ENCODE assay signal across 29 cellular contexts in genomic region chr13:74103970-74104555, GRCh38. TPM values are rescaled to one million over a fixed set of nuclear protein-coding genes. Genes with fewer than 3 reads are reported as not detected.
DNase-seq lines count a peak whose midpoint lies in the region; ATAC-seq and TF ChIP-seq lines count a peak whose summit lies in the region.
"Had no signal": no experiment of that assay in that cellular context is flagged by ENCODE, and none has a peak within 500 bp of the region (broad histone marks: within the 10 kb centered on the region; RNA-seq: fewer than 3 reads in every experiment).

No MANE protein-coding gene starts in this region.

- no peak for DNase-seq in stimulated activated naive CD8-positive, alpha-beta T cell treated with anti-CD3 and anti-CD28 coated beads, Interleukin-15, Interleukin-2, amounts not matched to agents 100 U/mL and 50 U/mL, for 24 hours
- DNase-seq in dermis blood vessel endothelial cell: peak; percentile 37
- peak; percentile 58 for DNase-seq in renal cortical epithelial cell (ENCODE audit: low read depth)
- no peak for DNase-seq in DMS114 treated with DMSO at 0.1 percent for 48 hours (lab: John Stamatoyannopoulos, UW; ENCODE audit: unreplicated experiment)
- no peak for DNase-seq in esophagus muscularis mucosa (ENCODE audit: extremely low spot score)
- DNase-seq: activated CD4-positive, alpha-beta T cell treated with anti-CD3 and anti-CD28 coated beads for 4 hours; activated CD8-positive, alpha-beta memory T cell treated with anti-CD3 and anti-CD28 coated beads, Interleukin-2, amount 10 ng/mL, durations not matched to agents 7 days and 5 days; activated naive CD8-positive, alpha-beta T cell treated with anti-CD3 and anti-CD28 coated beads, Interleukin-2, amount 10 ng/mL, durations not matched to agents 7 days and 5 days; cerebellar nuclear complex; foreskin melanocyte; left ventricle myocardium inferior; naive B cell; NCI-H1048; NCI-H187; NCI-H2171 treated with DMSO at 0.1 percent for 48 hours; NCI-H526; NK-92 treated with Interleukin-12 subunit alpha and Interleukin-12 subunit beta, amount 100 ng/mL, for 24 hours; occipital lobe; SHP77 treated with DMSO at 0.1 percent for 48 hours; stimulated activated naive CD4-positive, alpha-beta T cell treated with Interleukin-2 at 50 U/mL for 16 hours; uterus had no signal

- TF ChIP-seq CTCF in HEK293 (tag by site-specific recombination; IDR thresholded peaks at IDR 0.05): no peak
- TF ChIP-seq CTCF in esophagus muscularis mucosa (IDR thresholded peaks at IDR 0.05): no peak

- H3K4me3 ChIP-seq in HEK293 (ENCODE audit: low read depth, low read length): no peak overlapping the region
- no peak overlapping the region for H3K4me3 ChIP-seq in esophagus muscularis mucosa
- H3K4me3 ChIP-seq: hepatocyte, left ventricle myocardium inferior, thoracic aorta, uterus had no signal

- no peak for TF ChIP-seq POLR2A in esophagus muscularis mucosa (IDR thresholded peaks at IDR 0.05; ENCODE audit: low read depth)

- H3K9me3 ChIP-seq in HEK293 (ENCODE audit: control insufficient read depth, insufficient read depth, low read depth, low read length) (no peaks in the 10 kb centered on the region), esophagus muscularis mucosa (no peaks in the 10 kb centered on the region)
- H3K9me3 ChIP-seq: thoracic aorta, uterus had no signal

- no peaks in the 10 kb centered on the region for H3K36me3 ChIP-seq in HEK293 (ENCODE audit: control insufficient read depth in 2 of 2, insufficient read depth in 1 of 2, low read length in 2 of 2)
- H3K36me3 ChIP-seq in esophagus muscularis mucosa: no peaks in the 10 kb centered on the region
- H3K36me3 ChIP-seq: left ventricle myocardium inferior, thoracic aorta, uterus had no signal

- POLR2A ChIA-PET in HEK293 (lab: Yijun Ruan, JAX): no interaction called here

- intact Hi-C loops in esophagus muscularis mucosa (cut with DNase I): no loop called here

- H3K4me3 Mint-ChIP-seq in stimulated activated naive CD8-positive, alpha-beta T cell treated with anti-CD3 and anti-CD28 coated beads, Interleukin-15, Interleukin-2, amounts not matched to agents 100 ng/mL and 50 ng/mL, for 24 hours: no peak overlapping the region
- H3K4me3 Mint-ChIP-seq: activated CD8-positive, alpha-beta memory T cell treated with anti-CD3 and anti-CD28 coated beads, Interleukin-2, amount 10 ng/mL, durations not matched to agents 7 days and 5 days; activated naive CD8-positive, alpha-beta T cell treated with anti-CD3 and anti-CD28 coated beads, Interleukin-2, amount 10 ng/mL, durations not matched to agents 7 days and 5 days; CD14-positive monocyte; naive B cell had no signal

- H3K27ac Mint-ChIP-seq in stimulated activated naive CD8-positive, alpha-beta T cell treated with anti-CD3 and anti-CD28 coated beads, Interleukin-15, Interleukin-2, amounts not matched to agents 100 ng/mL and 50 ng/mL, for 24 hours: peak overlapping the region; percentile 56
- H3K27ac Mint-ChIP-seq: activated CD8-positive, alpha-beta memory T cell treated with anti-CD3 and anti-CD28 coated beads, Interleukin-2, amount 10 ng/mL, durations not matched to agents 7 days and 5 days; activated naive CD8-positive, alpha-beta T cell treated with anti-CD3 and anti-CD28 coated beads, Interleukin-2, amount 10 ng/mL, durations not matched to agents 7 days and 5 days; activated T-helper 2 cell treated with anti-CD3 and anti-CD28 coated beads, Interferon-gamma antibody, Interleukin-2, Interleukin-4, amounts not matched to agents 10 μg/mL and 5 μg/mL and 100 μg/mL, durations not matched to agents 14 hours and 24 hours and 36 hours; CD14-positive monocyte had no signal

- no peaks in the 10 kb centered on the region for H3K27me3 ChIP-seq in esophagus muscularis mucosa
- H3K27me3 ChIP-seq: hepatocyte, uterus had no signal

- H3K27ac ChIP-seq in HEK293 (ENCODE audit: extremely low read depth, low read depth, low read length) (no peak overlapping the region), esophagus muscularis mucosa (replicated peaks in 1 of 4) (no peak overlapping the region)
- H3K27ac ChIP-seq: hepatocyte, left ventricle myocardium inferior, thoracic aorta, uterus had no signal

- no peaks in the 10 kb centered on the region for H3K27me3 Mint-ChIP-seq in stimulated activated naive CD8-positive, alpha-beta T cell treated with anti-CD3 and anti-CD28 coated beads, Interleukin-15, Interleukin-2, amounts not matched to agents 100 ng/mL and 50 ng/mL, for 24 hours
- H3K27me3 Mint-ChIP-seq: activated CD8-positive, alpha-beta memory T cell treated with anti-CD3 and anti-CD28 coated beads, Interleukin-2, amount 10 ng/mL, durations not matched to agents 7 days and 5 days; activated naive CD8-positive, alpha-beta T cell treated with anti-CD3 and anti-CD28 coated beads, Interleukin-2, amount 10 ng/mL, durations not matched to agents 7 days and 5 days; IgD-negative memory B cell; naive B cell had no signal

- H3K4me1 Mint-ChIP-seq in stimulated activated naive CD8-positive, alpha-beta T cell treated with anti-CD3 and anti-CD28 coated beads, Interleukin-15, Interleukin-2, amounts not matched to agents 100 ng/mL and 50 ng/mL, for 24 hours (ENCODE audit: low read depth): peaks cover 82% of the 10 kb centered on the region
- H3K4me1 Mint-ChIP-seq: CD14-positive monocyte had no signal

- peaks cover 21% of the 10 kb centered on the region for H3K36me3 Mint-ChIP-seq in stimulated activated naive CD8-positive, alpha-beta T cell treated with anti-CD3 and anti-CD28 coated beads, Interleukin-15, Interleukin-2, amounts not matched to agents 100 ng/mL and 50 ng/mL, for 24 hours (ENCODE audit: low read depth)
- H3K36me3 Mint-ChIP-seq: CD14-positive monocyte had no signal

- 84% methylated on average over 3 of the region's 3 CpGs for WGBS in esophagus muscularis mucosa

- H3K9me3 Mint-ChIP-seq in stimulated activated naive CD8-positive, alpha-beta T cell treated with anti-CD3 and anti-CD28 coated beads, Interleukin-15, Interleukin-2, amounts not matched to agents 100 ng/mL and 50 ng/mL, for 24 hours: peaks cover 4% of the 10 kb centered on the region

- H3K4me1 ChIP-seq in HEK293 (ENCODE audit: control insufficient read depth, insufficient read depth, low read length) (no peaks in the 10 kb centered on the region), esophagus muscularis mucosa (peaks cover 0 to 4% (median 4%) of the 10 kb centered on the region in 4 donors)
- H3K4me1 ChIP-seq: uterus had no signal

- TF ChIP-seq EP300 in esophagus muscularis mucosa (IDR thresholded peaks at IDR 0.05): no peak

- CTCF ChIA-PET in HEK293 (lab: Yijun Ruan, JAX): no interaction called here

- no peak for ATAC-seq in stimulated activated naive CD8-positive, alpha-beta T cell treated with anti-CD3 and anti-CD28 coated beads, Interleukin-15, Interleukin-2, amounts not matched to agents 100 U/mL and 50 U/mL, for 24 hours
- no peak for ATAC-seq in HG03469 (IDR thresholded peaks at IDR 0.05; ENCODE audit: unreplicated experiment)
- ATAC-seq: activated CD8-positive, alpha-beta memory T cell treated with anti-CD3 and anti-CD28 coated beads, Interleukin-2, amount 10 ng/mL, durations not matched to agents 7 days and 5 days had no signal

TF ChIP-seq in HEK293, 187 proteins besides CTCF, POLR2A, EP300 and RAD21:
- 0 out of 2 replicates have a peak, but pooled peaks have one; percentile 7 for TF ChIP-seq PRDM6 (tag by site-specific recombination; IDR thresholded peaks at IDR 0.05)
- TF ChIP-seq ZNF366 (tag by site-specific recombination; conservative IDR thresholded peaks at IDR 0.05): no peak

RNA-seq across cellular contexts. Expression of gene KLF12, which starts 30.1 kb away (rescaled TPM):
- total RNA-seq in dermis blood vessel endothelial cell: 4.8 and 11.6 TPM in 2 replicates
- 8.2 and 14.0 TPM in 2 replicates for total RNA-seq in renal cortical epithelial cell
- total RNA-seq in esophagus muscularis mucosa: 10 to 100 TPM; 13.8 to 20.7 (median 17.0) TPM

Comparison
In these comparisons a context has a peak if more than half of its experiments do, and no peak if none do; other contexts are left out.
1. DNase-seq: peak in dermis blood vessel endothelial cell (single experiment) and renal cortical epithelial cell (single experiment); none in stimulated activated naive CD8-positive, alpha-beta T cell treated with anti-CD3 and anti-CD28 coated beads, Interleukin-15, Interleukin-2, amounts not matched to agents 100 U/mL and 50 U/mL, for 24 hours (single experiment), DMS114 treated with DMSO at 0.1 percent for 48 hours (single experiment) and esophagus muscularis mucosa (single experiment).